ENCODE assay signal across 22 cellular contexts in the genomic region with DNA sequence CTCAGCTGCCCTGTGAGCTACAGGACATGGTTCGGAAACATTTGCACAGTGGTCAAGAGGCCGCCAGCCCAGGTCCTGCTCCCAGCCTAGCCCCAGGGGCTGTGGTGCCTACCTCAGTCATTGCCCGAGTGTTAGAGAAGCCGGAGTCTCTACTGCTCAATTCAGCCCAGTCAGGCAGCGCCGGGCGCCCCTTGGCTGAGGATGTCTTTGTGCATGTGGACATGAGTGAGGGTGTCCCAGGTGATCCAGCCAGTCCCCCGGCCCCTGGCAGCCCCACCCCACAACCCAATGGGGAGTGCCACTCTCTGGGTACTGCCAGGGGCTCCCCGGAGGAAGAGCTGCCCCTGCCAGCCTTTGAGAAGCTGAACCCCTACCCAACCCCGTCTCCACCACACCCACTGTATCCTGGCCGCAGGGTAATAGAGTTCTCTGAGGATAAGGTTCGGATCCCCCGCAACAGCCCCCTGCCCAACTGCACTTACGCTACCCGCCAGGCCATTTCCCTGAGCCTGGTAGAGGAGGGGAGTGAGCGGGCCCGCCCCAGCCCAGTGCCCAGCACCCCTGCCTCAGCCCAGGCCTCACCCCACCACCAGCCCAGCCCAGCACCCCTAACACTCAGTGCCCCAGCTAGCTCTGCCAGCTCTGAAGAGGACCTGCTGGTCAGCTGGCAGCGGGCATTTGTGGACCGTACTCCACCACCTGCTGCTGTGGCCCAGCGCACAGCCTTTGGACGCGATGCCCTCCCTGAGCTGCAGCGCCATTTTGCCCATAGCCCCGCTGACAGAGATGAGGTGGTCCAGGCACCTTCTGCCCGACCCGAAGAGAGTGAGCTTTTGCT. TPM values are rescaled to one million over a fixed set of nuclear protein-coding genes. Genes with fewer than 3 reads are reported as not detected.
"Had no signal": no experiment of that assay in that cellular context is flagged by ENCODE, and none has a peak within 500 bp of the region (broad histone marks: within the 10 kb centered on the region; RNA-seq: fewer than 3 reads in every experiment).

No MANE protein-coding gene starts in this region.

- H3K27ac ChIP-seq: ascending aorta had no signal

- H3K27me3 ChIP-seq: ascending aorta had no signal

- ATAC-seq: activated T-helper 17 cell treated with anti-CD3 and anti-CD28 coated beads, Interleukin-2, amount 50 U/mL, for 72 hours; T-helper 17 cell had no signal

- H3K4me3 ChIP-seq: ascending aorta had no signal

- DNase-seq: activated B cell treated with CpG ODN at 0.5 μM for 24 hours; activated CD4-positive, alpha-beta T cell treated with anti-CD3 and anti-CD28 coated beads for 1 hour; activated CD4-positive, alpha-beta T cell treated with anti-CD3 and anti-CD28 coated beads, Interleukin-2, amount 10 ng/mL, durations not matched to agents 24 days and 14 days; activated CD4-positive, alpha-beta T cell treated with anti-CD3 and anti-CD28 coated beads, Interleukin-2, amount 50 U/mL, for 48 hours; activated gamma-delta T cell; activated naive CD4-positive, alpha-beta T cell treated with anti-CD3 and anti-CD28 coated beads, Interleukin-2, amount 10 ng/mL, durations not matched to agents 7 days and 5 days; activated T-cell treated with anti-CD3 and anti-CD28 coated beads for 4 hours; activated T-cell treated with anti-CD3 and anti-CD28 coated beads, Interleukin-2, amount 50 U/mL, for 48 hours; amniotic stem cell; NCI-H1048; NCI-H146; NCI-H187 treated with DMSO at 0.1 percent for 48 hours; NCI-H2081 treated with DMSO at 0.1 percent for 48 hours; NCI-H446; NCI-H524; SIG-M5; T-helper 17 cell; T-helper 9 cell had no signal

- H3K27ac Mint-ChIP-seq: activated B cell treated with CpG ODN at 0.5 μM for 24 hours; activated CD4-positive, alpha-beta T cell treated with anti-CD3 and anti-CD28 coated beads, Interleukin-2, amount 10 ng/mL, durations not matched to agents 24 days and 14 days; activated naive CD4-positive, alpha-beta T cell treated with anti-CD3 and anti-CD28 coated beads, Interleukin-2, amount 10 ng/mL, durations not matched to agents 7 days and 5 days; activated T-helper 17 cell treated with anti-CD3 and anti-CD28 coated beads, Interleukin-2, amount 50 U/mL, for 72 hours had no signal

- H3K9me3 ChIP-seq: ascending aorta had no signal

- H3K4me3 Mint-ChIP-seq: activated B cell treated with CpG ODN at 0.5 μM for 24 hours; activated CD4-positive, alpha-beta T cell treated with anti-CD3 and anti-CD28 coated beads, Interleukin-2, amount 10 ng/mL, durations not matched to agents 24 days and 14 days; activated naive CD4-positive, alpha-beta T cell treated with anti-CD3 and anti-CD28 coated beads, Interleukin-2, amount 10 ng/mL, durations not matched to agents 7 days and 5 days; activated T-helper 17 cell treated with anti-CD3 and anti-CD28 coated beads, Interleukin-2, amount 50 U/mL, for 72 hours; brain; central memory CD8-positive, alpha-beta T cell; T-helper 17 cell had no signal

- H3K9me3 Mint-ChIP-seq: activated B cell treated with CpG ODN at 0.5 μM for 24 hours; activated CD4-positive, alpha-beta T cell treated with anti-CD3 and anti-CD28 coated beads, Interleukin-2, amount 10 ng/mL, durations not matched to agents 24 days and 14 days; activated naive CD4-positive, alpha-beta T cell treated with anti-CD3 and anti-CD28 coated beads, Interleukin-2, amount 10 ng/mL, durations not matched to agents 7 days and 5 days; activated T-helper 17 cell treated with anti-CD3 and anti-CD28 coated beads, Interleukin-2, amount 50 U/mL, for 72 hours; central memory CD8-positive, alpha-beta T cell had no signal

RNA-seq across cellular contexts. Expression of gene LRRC73, which starts 5.2 kb away (rescaled TPM):
- total RNA-seq: ascending aorta had no signal

RNA-seq across cellular contexts. Expression of gene DLK2, which starts 49.6 kb away (rescaled TPM):
- total RNA-seq: ascending aorta had no signal
